ENCODE assay signal across 11 cellular contexts in the genomic region with DNA sequence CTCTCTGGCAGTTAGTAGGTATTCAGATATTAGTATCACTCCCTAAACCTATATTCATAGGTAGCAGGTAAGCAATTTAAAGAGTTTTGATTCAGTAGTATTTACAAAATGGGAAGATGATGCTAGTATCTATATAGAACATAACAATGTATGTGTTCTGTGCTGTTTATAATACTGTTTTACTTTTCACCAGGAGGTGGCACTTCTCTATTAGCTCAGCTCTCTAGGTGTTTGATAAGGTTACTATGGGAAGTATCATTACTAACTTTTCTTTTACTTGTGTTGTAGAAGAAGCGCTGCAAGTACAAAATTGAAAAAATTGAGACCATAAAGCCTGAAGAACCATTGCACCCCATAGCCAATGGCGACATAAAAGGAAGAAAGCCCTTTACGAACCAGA. TPM values are rescaled to one million over a fixed set of nuclear protein-coding genes. Genes with fewer than 3 reads are reported as not detected.
DNase-seq lines count a peak whose midpoint lies in the region; ATAC-seq, FAIRE-seq and TF ChIP-seq lines count a peak whose summit lies in the region.
"Had no signal": no experiment of that assay in that cellular context is flagged by ENCODE, and none has a peak within 500 bp of the region (broad histone marks: within the 10 kb centered on the region; RNA-seq: fewer than 3 reads in every experiment).

No MANE protein-coding gene starts in this region.

- POLR2A ChIA-PET in AG04450 (lab: Yijun Ruan, JAX) = no interaction called here

- no peak for TF ChIP-seq POLR2A in GM12892 (IDR thresholded peaks at IDR 0.05; ENCODE audit: low read depth, low read length)

- peak; percentile 14 for FAIRE-seq in GM12892 (lab: Jason Lieb, UNC)
- FAIRE-seq: endothelial cell of umbilical vein had no signal

- H3K27ac Mint-ChIP-seq in T-helper 17 cell = peak overlapping the region; percentile 49

- H3K9me3 ChIP-seq in AG04450 (ENCODE audit: control insufficient read depth, insufficient read depth, low read length) = no peaks in the 10 kb centered on the region
- H3K9me3 ChIP-seq in T-helper 17 cell (ENCODE audit: control insufficient read depth, low read length, poor library complexity, severe bottlenecking) = no peaks in the 10 kb centered on the region

- no peak overlapping the region for H3K4me3 ChIP-seq in AG04450 (ENCODE audit: low read depth, low read length)
- H3K4me3 ChIP-seq: skin epidermis had no signal

- ATAC-seq in T-helper 17 cell = peak; percentile 76
- peak; percentile 52 for ATAC-seq in left ventricle myocardium superior
- ATAC-seq in HG02938 (IDR thresholded peaks at IDR 0.05; ENCODE audit: unreplicated experiment) = no peak
- ATAC-seq in HG03045 (IDR thresholded peaks at IDR 0.05; ENCODE audit: unreplicated experiment) = no peak
- no peak for ATAC-seq in HG02981 (IDR thresholded peaks at IDR 0.05; ENCODE audit: unreplicated experiment)

- H3K27ac ChIP-seq in AG04450 (ENCODE audit: low read depth, low read length) = no peak overlapping the region
- H3K27ac ChIP-seq: skin epidermis had no signal

- H3K4me3 Mint-ChIP-seq in T-helper 17 cell = no peak overlapping the region

- H3K27me3 ChIP-seq in AG04450 (ENCODE audit: control insufficient read depth, insufficient read depth, low read length) = no peaks in the 10 kb centered on the region

- H3K36me3 Mint-ChIP-seq in T-helper 17 cell (ENCODE audit: low read depth) = peaks cover 8% of the 10 kb centered on the region

- CTCF ChIA-PET in AG04450 (lab: Charles Lee) = interaction anchor here (0.8 to 1.6 kb wide), 7 partner anchors 20 to 133 kb away, joined by 3 to 6 read pairs (median 5); no protein-coding TSS in a partner anchor

- H3K27me3 Mint-ChIP-seq in T-helper 17 cell = no peaks in the 10 kb centered on the region

- peak; percentile 27 for TF ChIP-seq CTCF in AG04450 (IDR thresholded peaks at IDR 0.05; ENCODE audit: low read depth, low read length)

- intact Hi-C loops in left ventricle myocardium superior (cut with micrococcal nuclease) = loop anchor here (5.0 kb wide), 1 partner anchor 113 kb away; no protein-coding TSS in a partner anchor

- H3K4me1 Mint-ChIP-seq in T-helper 17 cell = peaks cover 12% of the 10 kb centered on the region

- DNase-seq in AG04450 (ENCODE audit: low read depth, low spot score) (no peak), GM12892 (ENCODE audit: insufficient read length) (no peak), T-helper 17 cell (no peak), left ventricle myocardium superior (no peak), dedifferentiated amniotic fluid mesenchymal stem cell (ENCODE audit: extremely low spot score) (no peak)
- DNase-seq: T1000 had no signal

RNA-seq across cellular contexts. Expression of a gene that starts 49.4 kb away (rescaled TPM):
- not detected in 2 replicates for polyA plus RNA-seq in AG04450 (2011; rRNA removed)
- polyA minus RNA-seq in AG04450 (2011; rRNA and poly(A)+ RNA removed) = not detected in 2 replicates
- not detected for polyA plus RNA-seq in GM12892 (2012; ENCODE audit: missing spikeins)
- total RNA-seq in T-helper 17 cell (under 1 TPM in 1 of 2 donors, not detected in 1; 0.47 TPM), left ventricle myocardium superior (0.12 TPM)
- total RNA-seq: endothelial cell of umbilical vein had no signal
- polyA plus RNA-seq: endothelial cell of umbilical vein had no signal

Comparison
In these comparisons a context has a peak if more than half of its experiments do, and no peak if none do; other contexts are left out.
1. ATAC-seq: peak in T-helper 17 cell (single experiment) and left ventricle myocardium superior (single experiment); none in HG02938 (single experiment), HG03045 (single experiment) and HG02981 (single experiment).